14 cellular contexts compared by ENCODE assay signal in genomic region chr10:75001715-75002350, GRCh38.
A peak's percentile ranks its signal among the peaks of the same experiment; 100 is the strongest.
DNase-seq lines count a peak whose midpoint lies in the region; ATAC-seq and TF ChIP-seq lines count a peak whose summit lies in the region.
"Had no signal": no experiment of that assay in that cellular context is flagged by ENCODE, and none has a peak within 500 bp of the region (broad histone marks: within the 10 kb centered on the region; RNA-seq: fewer than 3 reads in every experiment).

No MANE protein-coding gene starts in this region.

- no peak overlapping the region for H4K5ac ChIP-seq in mesendoderm (ENCODE audit: low read length)

- no peak overlapping the region for H2BK5ac ChIP-seq in mesendoderm (ENCODE audit: low read length)

- no peak overlapping the region for H4K8ac ChIP-seq in mesendoderm (ENCODE audit: low read depth, low read length)

- no peak for TF ChIP-seq CTCF in mesothelial cell of epicardium (IDR thresholded peaks at IDR 0.05; ENCODE audit: unreplicated experiment)

- peaks cover 20% of the 10 kb centered on the region for H3K4me1 Mint-ChIP-seq in T-helper 17 cell
- peaks cover 23% of the 10 kb centered on the region for H3K4me1 Mint-ChIP-seq in mesothelial cell of epicardium
- H3K4me1 Mint-ChIP-seq in activated T-helper 2 cell treated with anti-CD3 and anti-CD28 coated beads, Interferon-gamma antibody, Interleukin-2, Interleukin-4, amounts not matched to agents 10 μg/mL and 5 μg/mL and 100 μg/mL, durations not matched to agents 14 hours and 24 hours and 36 hours (ENCODE audit: low read depth): peaks cover 12% of the 10 kb centered on the region

- no peak overlapping the region for H2AFZ ChIP-seq in GM23248

- no peak overlapping the region for H3K4ac ChIP-seq in mesendoderm (ENCODE audit: low read depth, low read length)

- no peaks in the 10 kb centered on the region for H3K9me2 ChIP-seq in GM23248 (ENCODE audit: insufficient read depth)

- no peak overlapping the region for H2AK5ac ChIP-seq in mesendoderm (ENCODE audit: low read length)

- H3K79me2 ChIP-seq in GM23248 (ENCODE audit: insufficient read depth): no peaks in the 10 kb centered on the region
- H3K79me2 ChIP-seq in mesendoderm (ENCODE audit: control insufficient read depth, insufficient read depth, low read length): no peaks in the 10 kb centered on the region

- H3K27ac Mint-ChIP-seq in T-helper 17 cell (peak overlapping the region; percentile 81), mesothelial cell of epicardium (peak overlapping the region; percentile 80)
- no peak overlapping the region for H3K27ac Mint-ChIP-seq in activated T-helper 2 cell treated with anti-CD3 and anti-CD28 coated beads, Interferon-gamma antibody, Interleukin-2, Interleukin-4, amounts not matched to agents 10 μg/mL and 5 μg/mL and 100 μg/mL, durations not matched to agents 14 hours and 24 hours and 36 hours

- H3K4me1 ChIP-seq in right cardiac atrium (ENCODE audit: control insufficient read depth, insufficient read depth, low read length) (no peaks in the 10 kb centered on the region), GM23248 (ENCODE audit: insufficient read depth) (no peaks in the 10 kb centered on the region), mesendoderm (ENCODE audit: control insufficient read depth, low read depth, low read length) (no peaks in the 10 kb centered on the region)

- no peak overlapping the region for H3K9ac ChIP-seq in GM23248
- H3K9ac ChIP-seq in mesendoderm (ENCODE audit: low read length): no peak overlapping the region

- in situ Hi-C loops in GM23248 (cut with MboI): no loop called here

- DNase-seq in right cardiac atrium (no peak), left cardiac atrium (no peak), T-helper 17 cell (no peak), mesothelial cell of epicardium (ENCODE audit: low spot score in 2 of 2, unreplicated experiment in 2 of 2) (no peak), GM23248 (no peak), mesendoderm (no peak)
- DNase-seq in activated T-helper 2 cell treated with anti-CD3 and anti-CD28 coated beads, Interferon-gamma antibody, Interleukin-2, Interleukin-4, amounts not matched to agents 10 μg/mL and 5 μg/mL and 100 μg/mL, durations not matched to agents 14 hours and 24 hours and 36 hours (ENCODE audit: low spot score): no peak
- DNase-seq: DMS 273 treated with DMSO at 0.1 percent for 48 hours, NCI-H1417 treated with DMSO at 0.1 percent for 48 hours, NCI-H2029, NCI-H2171 treated with DMSO at 0.1 percent for 48 hours, NCI-H748 treated with DMSO at 0.1 percent for 48 hours, RPMI8226 had no signal

- H3K36me3 Mint-ChIP-seq in T-helper 17 cell (ENCODE audit: low read depth) (peaks cover 3% of the 10 kb centered on the region), mesothelial cell of epicardium (peaks cover 27% of the 10 kb centered on the region)
- H3K36me3 Mint-ChIP-seq in activated T-helper 2 cell treated with anti-CD3 and anti-CD28 coated beads, Interferon-gamma antibody, Interleukin-2, Interleukin-4, amounts not matched to agents 10 μg/mL and 5 μg/mL and 100 μg/mL, durations not matched to agents 14 hours and 24 hours and 36 hours (ENCODE audit: low read depth): peaks cover 14% of the 10 kb centered on the region

- H3K36me3 ChIP-seq in GM23248 (ENCODE audit: low read depth): peaks cover 4% of the 10 kb centered on the region; the same call in 1 of the 2 replicates
- no peaks in the 10 kb centered on the region for H3K36me3 ChIP-seq in mesendoderm (ENCODE audit: control insufficient read depth, insufficient read depth, low read length)

- H3K4me2 ChIP-seq in GM23248 (ENCODE audit: unreplicated experiment) (no peak overlapping the region), mesendoderm (ENCODE audit: low read length) (no peak overlapping the region)

- no peaks in the 10 kb centered on the region for H3K79me1 ChIP-seq in mesendoderm (ENCODE audit: low read length)

- H3K4me3 ChIP-seq in right cardiac atrium (ENCODE audit: low read length): no peak overlapping the region
- no peak overlapping the region for H3K4me3 ChIP-seq in GM23248
- no peak overlapping the region for H3K4me3 ChIP-seq in mesendoderm (ENCODE audit: low read length)

- H3F3A ChIP-seq in GM23248 (ENCODE audit: insufficient read depth): no peaks in the 10 kb centered on the region

- H3K27ac ChIP-seq in right cardiac atrium (ENCODE audit: low read length) (no peak overlapping the region), GM23248 (no peak overlapping the region), mesendoderm (ENCODE audit: low read depth, low read length) (no peak overlapping the region)
- H3K27ac ChIP-seq: C4-2B had no signal

- H2BK15ac ChIP-seq in mesendoderm (replicated peaks; ENCODE audit: low read depth): no peak overlapping the region

- H3K27me3 Mint-ChIP-seq in T-helper 17 cell: no peaks in the 10 kb centered on the region
- H3K27me3 Mint-ChIP-seq in mesothelial cell of epicardium (ENCODE audit: low read depth): no peaks in the 10 kb centered on the region
- no peaks in the 10 kb centered on the region for H3K27me3 Mint-ChIP-seq in activated T-helper 2 cell treated with anti-CD3 and anti-CD28 coated beads, Interferon-gamma antibody, Interleukin-2, Interleukin-4, amounts not matched to agents 10 μg/mL and 5 μg/mL and 100 μg/mL, durations not matched to agents 14 hours and 24 hours and 36 hours (ENCODE audit: low read depth)

- ATAC-seq in right cardiac atrium: peak; percentile 18 to 31
- ATAC-seq in left cardiac atrium: no peak
- no peak for ATAC-seq in T-helper 17 cell

- no peak overlapping the region for H3K18ac ChIP-seq in mesendoderm (ENCODE audit: low read length)

- H3K4me3 Mint-ChIP-seq in T-helper 17 cell: no peak overlapping the region
- no peak overlapping the region for H3K4me3 Mint-ChIP-seq in mesothelial cell of epicardium
- H3K4me3 Mint-ChIP-seq in activated T-helper 2 cell treated with anti-CD3 and anti-CD28 coated beads, Interferon-gamma antibody, Interleukin-2, Interleukin-4, amounts not matched to agents 10 μg/mL and 5 μg/mL and 100 μg/mL, durations not matched to agents 14 hours and 24 hours and 36 hours (ENCODE audit: low read depth): no peak overlapping the region

- no peak overlapping the region for H2BK120ac ChIP-seq in mesendoderm (ENCODE audit: low read depth, low read length)

- no peaks in the 10 kb centered on the region for H4K20me1 ChIP-seq in GM23248 (ENCODE audit: insufficient read depth)

- H3K27me3 ChIP-seq in right cardiac atrium (ENCODE audit: control insufficient read depth, insufficient read depth): no peaks in the 10 kb centered on the region
- no peaks in the 10 kb centered on the region for H3K27me3 ChIP-seq in GM23248 (replicated peaks; ENCODE audit: insufficient read depth)
- H3K27me3 ChIP-seq in mesendoderm (ENCODE audit: insufficient read depth, low read length, poor library complexity): no peaks in the 10 kb centered on the region

- intact Hi-C loops in right cardiac atrium (cut with DNase I) (no loop called here), left cardiac atrium (cut with DNase I) (no loop called here)
- intact Hi-C loops in activated T-helper 2 cell treated with anti-CD3 and anti-CD28 coated beads, Interferon-gamma antibody, Interleukin-2, Interleukin-4, amounts not matched to agents 10 μg/mL and 5 μg/mL and 100 μg/mL, durations not matched to agents 14 hours and 24 hours and 36 hours (cut with micrococcal nuclease): no loop called here

- 90% methylated on average over 5 of the region's 5 CpGs for WGBS in right cardiac atrium
- WGBS in GM23248 (ENCODE audit: low coverage in 1 of 2, low lambda C conversion rate in 2 of 2, missing lambda C conversion rate in 2 of 2), 2 experiments: 93 to 96% methylated on average over 5 of the region's 5 CpGs
- no CpG with 5 or more reads among the region's 5 CpGs for WGBS in mesendoderm (ENCODE audit: extremely low coverage, insufficient coverage, low lambda C conversion rate)

- no peaks in the 10 kb centered on the region for H3K9me3 Mint-ChIP-seq in mesothelial cell of epicardium
- H3K9me3 Mint-ChIP-seq in activated T-helper 2 cell treated with anti-CD3 and anti-CD28 coated beads, Interferon-gamma antibody, Interleukin-2, Interleukin-4, amounts not matched to agents 10 μg/mL and 5 μg/mL and 100 μg/mL, durations not matched to agents 14 hours and 24 hours and 36 hours: no peaks in the 10 kb centered on the region

- H3K9me3 ChIP-seq in right cardiac atrium (ENCODE audit: control insufficient read depth, low read length) (no peaks in the 10 kb centered on the region), T-helper 17 cell (ENCODE audit: control insufficient read depth, low read length, poor library complexity, severe bottlenecking) (no peaks in the 10 kb centered on the region), GM23248 (ENCODE audit: low read depth) (no peaks in the 10 kb centered on the region)

- no peak overlapping the region for H3K23ac ChIP-seq in mesendoderm (ENCODE audit: low read length)

- H3K56ac ChIP-seq in mesendoderm (ENCODE audit: low read length): no peak overlapping the region

Comparison
In these comparisons a context has a peak if more than half of its experiments do, and no peak if none do; other contexts are left out.
1. ATAC-seq: peak in right cardiac atrium (2 of 2); none in left cardiac atrium (0 of 2) and T-helper 17 cell (single experiment).